24 cellular contexts compared by ENCODE assay signal in the genomic region with DNA sequence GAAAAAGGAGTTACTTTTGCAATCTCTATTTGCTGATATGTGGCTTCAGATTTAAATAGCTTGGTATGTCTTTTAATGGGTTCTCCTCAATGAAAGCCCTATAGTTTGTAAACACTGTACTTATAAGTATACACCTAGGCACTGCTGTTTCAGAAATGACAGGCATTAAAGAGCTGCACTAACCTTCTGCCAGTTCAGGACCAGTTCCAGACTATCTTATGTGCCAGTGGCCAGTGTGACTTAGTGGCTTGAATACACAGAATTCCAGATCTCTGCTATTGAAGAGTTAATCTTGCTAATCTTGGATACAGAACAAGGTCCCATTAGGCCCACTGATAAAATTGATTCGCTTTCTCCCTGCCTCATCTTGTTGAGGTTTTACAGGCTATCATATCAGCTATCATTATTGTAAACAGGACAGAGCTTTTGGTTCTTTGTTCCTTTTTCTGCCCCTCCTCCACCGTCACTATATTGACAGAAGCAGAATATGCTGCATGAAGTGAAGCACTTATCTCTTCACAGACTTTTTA.
"Had no signal": no experiment of that assay in that cellular context is flagged by ENCODE, and none has a peak within 500 bp of the region (broad histone marks: within the 10 kb centered on the region; RNA-seq: fewer than 3 reads in every experiment).

No MANE protein-coding gene starts in this region.

- H3K4me3 ChIP-seq: tibial nerve had no signal

- ATAC-seq: activated CD4-positive, CD25-positive, alpha-beta regulatory T cell treated with anti-CD3 and anti-CD28 coated beads, Interleukin-2, amount 50 U/mL, for 24 hours; activated CD8-positive, alpha-beta T cell treated with anti-CD3 and anti-CD28 coated beads for 36 hours; activated T-cell treated with anti-CD3 and anti-CD28 coated beads, Interleukin-2, amount 50 U/mL, for 4 hours; activated T-helper 17 cell treated with anti-CD3 and anti-CD28 coated beads, Interleukin-2, amount 50 U/mL, for 72 hours; esophagus mucosa; left cardiac atrium; left ventricle myocardium superior; right cardiac atrium had no signal

- H3K36me3 ChIP-seq: brain microvascular endothelial cell, tibial nerve, WERI-Rb-1 had no signal

- H3K27ac ChIP-seq: brain microvascular endothelial cell, tibial nerve, WERI-Rb-1 had no signal

- H3K9me3 ChIP-seq: tibial nerve had no signal

- DNase-seq: activated CD4-positive, alpha-beta T cell treated with anti-CD3 and anti-CD28 coated beads, Interleukin-2, amount 50 U/mL, for 1 hour; activated CD8-positive, alpha-beta T cell treated with anti-CD3 and anti-CD28 coated beads for 36 hours; activated gamma-delta T cell treated with Interleukin-2 at 50 U/mL for 16 hours; activated naive CD4-positive, alpha-beta T cell treated with anti-CD3 and anti-CD28 coated beads, Interleukin-2, amount 50 U/mL, for 16 hours; activated T-cell treated with anti-CD3 and anti-CD28 coated beads, Interleukin-2, amount 50 U/mL, for 4 hours; amniotic stem cell; brain microvascular endothelial cell; foreskin fibroblast; head of caudate nucleus; hippocampal formation; left cardiac atrium; left ventricle myocardium superior; mammary epithelial cell; naive B cell; nephron progenitor cell; right cardiac atrium; stimulated activated CD4-positive, alpha-beta T cell treated with anti-CD3 and anti-CD28 coated beads, Interleukin-2, amount 100 ng/mL, for 48 hours; stimulated activated naive CD4-positive, alpha-beta T cell treated with Interleukin-2 at 50 U/mL for 16 hours; T-helper 9 cell; WERI-Rb-1 had no signal

- H3K4me1 ChIP-seq: tibial nerve had no signal

- H3K27me3 ChIP-seq: brain microvascular endothelial cell, tibial nerve had no signal
